8 cellular contexts compared by ENCODE assay signal in the genomic region with DNA sequence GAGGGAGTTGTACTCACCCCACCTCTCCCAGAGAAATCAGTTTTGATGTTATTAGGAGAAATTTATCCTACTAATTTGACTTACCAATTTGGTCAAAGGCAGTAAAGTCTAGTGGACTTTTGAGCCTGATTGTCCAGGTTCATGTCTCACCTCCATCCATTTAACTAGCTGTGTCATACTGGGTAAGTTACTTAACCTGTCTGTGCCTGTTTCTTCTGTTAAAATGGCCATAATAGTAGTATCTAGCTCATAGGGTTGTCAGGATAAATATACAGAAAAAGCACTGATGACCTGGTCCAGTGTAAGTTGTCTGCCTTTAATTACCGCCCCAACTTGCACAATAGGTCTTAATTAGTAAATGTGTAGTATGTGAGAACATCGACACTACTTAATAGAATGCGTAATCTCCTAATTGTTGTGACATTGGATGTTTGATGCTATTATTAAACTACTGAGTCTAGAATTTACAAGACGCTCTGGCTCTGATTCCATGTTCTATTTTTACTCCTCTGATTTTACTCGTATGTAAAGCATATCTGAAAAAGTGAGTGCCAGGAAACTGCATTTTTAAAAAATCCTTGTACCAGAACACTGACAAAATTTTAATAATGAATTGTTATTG. TPM values are rescaled to one million over a fixed set of nuclear protein-coding genes. Genes with fewer than 3 reads are reported as not detected.
DNase-seq lines count a peak whose midpoint lies in the region; ATAC-seq and TF ChIP-seq lines count a peak whose summit lies in the region.

No MANE protein-coding gene starts in this region.

- TF ChIP-seq CTCF in GM06990 (IDR thresholded peaks at IDR 0.05; ENCODE audit: insufficient read depth, low read length, poor library complexity, severe bottlenecking) (no peak), VCaP (conservative IDR thresholded peaks at IDR 0.05) (no peak), gastroesophageal sphincter (IDR thresholded peaks at IDR 0.05) (no peak), psoas muscle (IDR thresholded peaks at IDR 0.05) (no peak)

- H3K9me3 ChIP-seq in gastroesophageal sphincter (peaks cover 0 to 23% (median 0%) of the 10 kb centered on the region in 3 donors), psoas muscle (peaks cover 29% of the 10 kb centered on the region)

- DNase-seq in GM06990 (ENCODE audit: extremely low read depth, insufficient read length) (no peak), psoas muscle (no peak), KBM-7 (no peak), cerebellar nuclear complex (lab: John Stamatoyannopoulos, UW) (no peak)

- intact Hi-C loops in psoas muscle (cut with DNase I), result loop anchor here in 1 of 2 donors (5.0 kb wide), 1 partner anchor 81 kb away; the partner anchor contains the start of gene TBC1D15

- in situ Hi-C loops in KBM-7 (cut with MboI; ENCODE audit: low pct_unique_long_range_greater_than_20kb, low sequenced_read_pairs), result no loop called here

- H3K36me3 ChIP-seq in GM06990 (ENCODE audit: control insufficient read depth, insufficient read depth, low read length) (peaks cover 4% of the 10 kb centered on the region), gastroesophageal sphincter (peaks cover 0 to 38% of the 10 kb centered on the region in 2 donors), psoas muscle (ENCODE audit: insufficient read depth in 1 of 2, low read depth in 1 of 2) (peaks cover 8 to 17% of the 10 kb centered on the region in 2 donors)

- TF ChIP-seq POLR2A in gastroesophageal sphincter (IDR thresholded peaks at IDR 0.05), result no peak

- H3K27me3 ChIP-seq in GM06990 (replicated peaks; ENCODE audit: control insufficient read depth, insufficient read depth, low read length) (no peaks in the 10 kb centered on the region), gastroesophageal sphincter (peaks cover 8% of the 10 kb centered on the region), psoas muscle (ENCODE audit: insufficient read depth in 3 of 3, low read length in 2 of 3) (no peaks in the 10 kb centered on the region)

- H3K27ac ChIP-seq in VCaP, result peak overlapping the region; percentile 94
- peak overlapping the region; percentile 87 to 99 (median 94) for H3K27ac ChIP-seq in gastroesophageal sphincter
- H3K27ac ChIP-seq in psoas muscle, result peak overlapping the region; percentile 97

- no peak for TF ChIP-seq EP300 in gastroesophageal sphincter (IDR thresholded peaks at IDR 0.05)

- H3K4me1 ChIP-seq in gastroesophageal sphincter (peaks cover 0 to 49% (median 6%) of the 10 kb centered on the region in 3 donors), psoas muscle (peaks cover 8% of the 10 kb centered on the region)

- H3K4me3 ChIP-seq in GM06990 (replicated peaks; ENCODE audit: low read depth, low read length) (peak overlapping the region; percentile 88), gastroesophageal sphincter (peak overlapping the region; percentile 65 to 75), psoas muscle (peak overlapping the region; percentile 91)

- ATAC-seq in gastroesophageal sphincter (no peak), psoas muscle (peak; percentile 66 to 79 (median 70)), HG02610 (IDR thresholded peaks at IDR 0.05; ENCODE audit: unreplicated experiment) (no peak), HG03520 (IDR thresholded peaks at IDR 0.05; ENCODE audit: unreplicated experiment) (no peak)

- whole genome bisulfite sequencing in gastroesophageal sphincter (ENCODE audit: low coverage in 1 of 2), 2 donors, result 18 to 28% methylated on average over 5 of the region's 5 CpGs
- WGBS in psoas muscle, 3 donors, result 11 to 22% (median 13%) methylated on average over 5 of the region's 5 CpGs

RNA-seq across cellular contexts. Expression of gene RAB21, which starts 1.5 kb away (rescaled TPM):
- total RNA-seq in gastroesophageal sphincter (10 to 100 TPM; 31.9 to 85.1 (median 45.8) TPM), psoas muscle (100 to 1,000 TPM; 152 to 180 (median 167) TPM)
- polyA plus RNA-seq in psoas muscle, result 100 to 1,000 TPM in 1 of 3 donors, 10 to 100 TPM in 2; 23.7 to 117 (median 53.6) TPM

Comparison
In these comparisons a context has a peak if more than half of its experiments do, and no peak if none do; other contexts are left out.
1. ATAC-seq: peak in psoas muscle (4 of 4); none in gastroesophageal sphincter (single experiment), HG02610 (single experiment) and HG03520 (single experiment).
2. Peak in every context shown above with its lines, with median percentiles within 50 percentile points of each other: H3K4me3 ChIP-seq and H3K27ac ChIP-seq.